27 cellular contexts compared by ENCODE assay signal in the genomic region with DNA sequence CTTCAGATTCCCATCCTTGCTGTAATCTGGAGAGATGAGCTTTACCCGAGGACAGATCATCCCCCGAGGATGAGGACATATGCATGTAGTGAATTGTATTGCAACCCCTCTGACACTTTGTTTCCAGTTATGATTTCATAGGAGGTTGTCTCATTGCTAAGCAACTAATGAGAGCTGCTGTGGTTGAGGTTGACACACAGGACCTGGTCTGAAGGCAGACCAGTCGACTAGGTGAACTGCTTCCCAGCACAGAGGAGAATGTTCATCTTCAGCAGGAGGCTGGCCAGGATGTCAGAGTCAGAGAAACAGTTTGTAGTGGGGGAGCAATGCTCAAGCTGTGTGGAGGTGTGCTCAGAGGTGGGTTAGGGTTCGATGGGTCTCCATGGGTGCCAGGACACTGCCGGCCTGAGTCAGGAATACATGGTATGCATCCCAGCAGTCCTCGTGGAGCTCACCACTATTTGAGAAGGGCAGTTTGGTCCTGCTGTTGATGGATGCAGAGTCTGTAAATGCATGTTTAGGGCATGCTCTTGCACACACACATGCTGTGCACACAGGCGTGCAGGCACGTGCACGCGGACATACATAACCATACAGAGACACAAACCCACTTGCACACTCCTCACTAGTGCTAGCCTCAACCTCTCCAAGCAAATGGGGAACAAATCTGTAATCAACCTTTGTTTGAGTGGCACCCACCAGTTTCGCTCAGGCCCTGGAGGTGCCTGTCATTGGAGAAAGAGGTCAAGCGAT.
DNase-seq lines count a peak whose midpoint lies in the region; ATAC-seq and TF ChIP-seq lines count a peak whose summit lies in the region.
"Had no signal": no experiment of that assay in that cellular context is flagged by ENCODE, and none has a peak within 500 bp of the region (broad histone marks: within the 10 kb centered on the region; RNA-seq: fewer than 3 reads in every experiment).

No MANE protein-coding gene starts in this region.

- no CpG with 5 or more reads among the region's 12 CpGs for WGBS in neuronal stem cell (ENCODE audit: extremely low coverage in 2 of 2, insufficient read length in 2 of 2, insufficient replicate concordance in 1 of 2), 2 donors
- 89 to 90% methylated on average over 10 of the region's 12 CpGs for WGBS in esophagus squamous epithelium, 2 donors

- no peaks in the 10 kb centered on the region for H3K79me1 ChIP-seq in neuronal stem cell (ENCODE audit: low read depth, low read length)

- no peak overlapping the region for H3K27ac Mint-ChIP-seq in activated CD8-positive, alpha-beta memory T cell treated with anti-CD3 and anti-CD28 coated beads, Interleukin-2, amount 10 ng/mL, durations not matched to agents 7 days and 5 days
- H3K27ac Mint-ChIP-seq in activated naive CD8-positive, alpha-beta T cell treated with anti-CD3 and anti-CD28 coated beads, Interleukin-2, amount 50 U/mL, for 24 hours = no peak overlapping the region
- peak overlapping the region; percentile 30 for H3K27ac Mint-ChIP-seq in type B pancreatic cell
- H3K27ac Mint-ChIP-seq: activated CD8-positive, alpha-beta T cell treated with anti-CD3 and anti-CD28 coated beads for 36 hours; CD8-positive, alpha-beta T cell; stimulated activated naive CD8-positive, alpha-beta T cell treated with anti-CD3 and anti-CD28 coated beads, Interleukin-15, Interleukin-2, amounts not matched to agents 100 ng/mL and 50 ng/mL, for 24 hours had no signal

- H3K36me3 Mint-ChIP-seq in activated CD8-positive, alpha-beta memory T cell treated with anti-CD3 and anti-CD28 coated beads, Interleukin-2, amount 10 ng/mL, durations not matched to agents 7 days and 5 days = peaks cover 15% of the 10 kb centered on the region
- H3K36me3 Mint-ChIP-seq in activated naive CD8-positive, alpha-beta T cell treated with anti-CD3 and anti-CD28 coated beads, Interleukin-2, amount 50 U/mL, for 24 hours (ENCODE audit: low read depth) = peaks cover 35% of the 10 kb centered on the region
- peaks cover 21% of the 10 kb centered on the region for H3K36me3 Mint-ChIP-seq in type B pancreatic cell

- no peak overlapping the region for H3K27ac ChIP-seq in neuronal stem cell (replicated peaks; ENCODE audit: low read length)
- H3K27ac ChIP-seq in esophagus squamous epithelium = no peak overlapping the region
- H3K27ac ChIP-seq: gastrocnemius medialis, HL-60, KMS-11, lower lobe of right lung, SK-N-MC, skin epidermis, thyroid gland had no signal

- CTCF ChIA-PET in activated CD8-positive, alpha-beta memory T cell treated with anti-CD3 and anti-CD28 coated beads, Interleukin-2, amount 10 ng/mL, durations not matched to agents 7 days and 5 days (lab: Charles Lee) = interaction anchor here (0.6 kb wide), 1 partner anchor 356 kb away, joined by 3 read pairs; no protein-coding TSS in a partner anchor

- intact Hi-C loops in esophagus squamous epithelium (cut with DNase I) = no loop called here

- no peaks in the 10 kb centered on the region for H3K9me3 Mint-ChIP-seq in activated CD8-positive, alpha-beta memory T cell treated with anti-CD3 and anti-CD28 coated beads, Interleukin-2, amount 10 ng/mL, durations not matched to agents 7 days and 5 days (ENCODE audit: low read depth)
- peaks cover 1% of the 10 kb centered on the region for H3K9me3 Mint-ChIP-seq in activated naive CD8-positive, alpha-beta T cell treated with anti-CD3 and anti-CD28 coated beads, Interleukin-2, amount 50 U/mL, for 24 hours
- H3K9me3 Mint-ChIP-seq in type B pancreatic cell = peaks cover under 1% of the 10 kb centered on the region
- H3K9me3 Mint-ChIP-seq: stimulated activated naive CD8-positive, alpha-beta T cell treated with anti-CD3 and anti-CD28 coated beads, Interleukin-15, Interleukin-2, amounts not matched to agents 100 ng/mL and 50 ng/mL, for 24 hours had no signal

- H3K23ac ChIP-seq in neuronal stem cell (ENCODE audit: low read depth, low read length, poor library complexity) = peak overlapping the region; percentile 45

- no peak overlapping the region for H3K4ac ChIP-seq in neuronal stem cell (ENCODE audit: low read length)

- no peak overlapping the region for H3K4me3 ChIP-seq in neuronal stem cell (ENCODE audit: low read length in 2 of 2)
- no peak overlapping the region for H3K4me3 ChIP-seq in esophagus squamous epithelium
- H3K4me3 ChIP-seq: gastrocnemius medialis, lower lobe of right lung, SK-N-MC, skin epidermis, thyroid gland had no signal

- H2AK5ac ChIP-seq in neuronal stem cell (ENCODE audit: low read depth, low read length) = no peak overlapping the region

- H4K91ac ChIP-seq in neuronal stem cell (ENCODE audit: low read depth, low read length, poor library complexity) = no peak overlapping the region

- no peak overlapping the region for H2AFZ ChIP-seq in neuronal stem cell (ENCODE audit: low read length)

- no peak overlapping the region for H3K14ac ChIP-seq in neuronal stem cell (ENCODE audit: low read length)

- H3K4me2 ChIP-seq in neuronal stem cell (ENCODE audit: insufficient read depth, low read length, poor library complexity, severe bottlenecking) = no peak overlapping the region
- H3K4me2 ChIP-seq: KMS-11 had no signal

- no peak overlapping the region for H2BK12ac ChIP-seq in neuronal stem cell (ENCODE audit: low read length)

- H3K4me3 Mint-ChIP-seq in activated CD8-positive, alpha-beta memory T cell treated with anti-CD3 and anti-CD28 coated beads, Interleukin-2, amount 10 ng/mL, durations not matched to agents 7 days and 5 days = no peak overlapping the region
- no peak overlapping the region for H3K4me3 Mint-ChIP-seq in activated naive CD8-positive, alpha-beta T cell treated with anti-CD3 and anti-CD28 coated beads, Interleukin-2, amount 50 U/mL, for 24 hours
- no peak overlapping the region for H3K4me3 Mint-ChIP-seq in type B pancreatic cell
- H3K4me3 Mint-ChIP-seq: activated CD8-positive, alpha-beta T cell treated with anti-CD3 and anti-CD28 coated beads for 36 hours; brain; CD8-positive, alpha-beta T cell; stimulated activated naive CD8-positive, alpha-beta T cell treated with anti-CD3 and anti-CD28 coated beads, Interleukin-15, Interleukin-2, amounts not matched to agents 100 ng/mL and 50 ng/mL, for 24 hours had no signal

- H3K27me3 ChIP-seq in neuronal stem cell (ENCODE audit: control insufficient read depth in 3 of 3, insufficient read depth in 3 of 3, low read depth in 1 of 3, low read length in 3 of 3) = no peaks in the 10 kb centered on the region
- H3K27me3 ChIP-seq in esophagus squamous epithelium = no peaks in the 10 kb centered on the region
- H3K27me3 ChIP-seq: gastrocnemius medialis, thyroid gland had no signal

- H3K27me3 Mint-ChIP-seq in activated CD8-positive, alpha-beta memory T cell treated with anti-CD3 and anti-CD28 coated beads, Interleukin-2, amount 10 ng/mL, durations not matched to agents 7 days and 5 days = no peaks in the 10 kb centered on the region
- H3K27me3 Mint-ChIP-seq in activated naive CD8-positive, alpha-beta T cell treated with anti-CD3 and anti-CD28 coated beads, Interleukin-2, amount 50 U/mL, for 24 hours = no peaks in the 10 kb centered on the region
- H3K27me3 Mint-ChIP-seq in type B pancreatic cell = no peaks in the 10 kb centered on the region
- H3K27me3 Mint-ChIP-seq: activated CD8-positive, alpha-beta T cell treated with anti-CD3 and anti-CD28 coated beads for 36 hours; naive thymus-derived CD8-positive, alpha-beta T cell; stimulated activated naive CD8-positive, alpha-beta T cell treated with anti-CD3 and anti-CD28 coated beads, Interleukin-15, Interleukin-2, amounts not matched to agents 100 ng/mL and 50 ng/mL, for 24 hours had no signal

- peak; percentile 16 for DNase-seq in activated CD8-positive, alpha-beta memory T cell treated with anti-CD3 and anti-CD28 coated beads, Interleukin-2, amount 10 ng/mL, durations not matched to agents 7 days and 5 days
- no peak for DNase-seq in activated CD8-positive, alpha-beta memory T cell treated with anti-CD3 and anti-CD28 coated beads, Interleukin-2, amount 50 U/mL, for 48 hours
- DNase-seq in activated naive CD8-positive, alpha-beta T cell treated with anti-CD3 and anti-CD28 coated beads, Interleukin-2, amount 50 U/mL, for 24 hours = no peak
- DNase-seq in neuronal stem cell (ENCODE audit: low spot score) (no peak), type B pancreatic cell (ENCODE audit: extremely low spot score, unreplicated experiment) (peak; percentile 25), kidney glomerular epithelial cell (lab: John Stamatoyannopoulos, UW) (no peak), esophagus squamous epithelium (lab: John Stamatoyannopoulos, UW) (no peak)
- DNase-seq: activated CD8-positive, alpha-beta T cell treated with anti-CD3 and anti-CD28 coated beads for 36 hours; activated gamma-delta T cell treated with Interleukin-2 at 50 U/mL for 16 hours; activated T-cell treated with anti-CD3 and anti-CD28 coated beads, Interleukin-2, amount 50 U/mL, for 1 hour; AML-193; cerebellar nuclear complex; gastrocnemius medialis; lower lobe of right lung; naive thymus-derived CD8-positive, alpha-beta T cell; NCI-H1417 treated with DMSO at 0.1 percent for 48 hours; NK-92 treated with Interleukin-12 subunit alpha and Interleukin-12 subunit beta, amount 100 ng/mL, for 24 hours; thyroid gland had no signal

- no peak overlapping the region for H2BK120ac ChIP-seq in neuronal stem cell (ENCODE audit: low read depth, low read length)

- H3K4me1 ChIP-seq in neuronal stem cell (ENCODE audit: control insufficient read depth in 2 of 2, insufficient read depth in 1 of 2, low read depth in 1 of 2, low read length in 2 of 2) = no peaks in the 10 kb centered on the region
- H3K4me1 ChIP-seq in esophagus squamous epithelium = no peaks in the 10 kb centered on the region
- H3K4me1 ChIP-seq: gastrocnemius medialis, lower lobe of right lung had no signal

- TF ChIP-seq CTCF in type B pancreatic cell (conservative IDR thresholded peaks at IDR 0.05) (no peak), esophagus squamous epithelium (IDR thresholded peaks at IDR 0.05) (no peak)

- H3K4me1 Mint-ChIP-seq in activated CD8-positive, alpha-beta memory T cell treated with anti-CD3 and anti-CD28 coated beads, Interleukin-2, amount 10 ng/mL, durations not matched to agents 7 days and 5 days = peaks cover 7% of the 10 kb centered on the region
- H3K4me1 Mint-ChIP-seq in activated naive CD8-positive, alpha-beta T cell treated with anti-CD3 and anti-CD28 coated beads, Interleukin-2, amount 50 U/mL, for 24 hours = peaks cover 3% of the 10 kb centered on the region
- no peaks in the 10 kb centered on the region for H3K4me1 Mint-ChIP-seq in type B pancreatic cell (ENCODE audit: unreplicated experiment)

- H2BK5ac ChIP-seq in neuronal stem cell (ENCODE audit: low read length) = no peak overlapping the region

- TF ChIP-seq POLR2A in esophagus squamous epithelium (IDR thresholded peaks at IDR 0.05) = no peak

- H3K9me3 ChIP-seq in neuronal stem cell (replicated peaks in 1 of 2; ENCODE audit: control insufficient read depth in 2 of 2, insufficient read depth in 1 of 2, low read depth in 1 of 2, low read length in 2 of 2) (peaks cover 0 to 2% of the 10 kb centered on the region in 2 donors), esophagus squamous epithelium (peaks cover 0 to 2% (median 0%) of the 10 kb centered on the region in 3 donors)
- H3K9me3 ChIP-seq: gastrocnemius medialis, lower lobe of right lung, thyroid gland had no signal

- H4K8ac ChIP-seq in neuronal stem cell (ENCODE audit: low read depth, low read length) = no peak overlapping the region

- ATAC-seq in activated CD8-positive, alpha-beta memory T cell treated with anti-CD3 and anti-CD28 coated beads, Interleukin-2, amount 10 ng/mL, durations not matched to agents 7 days and 5 days = no peak
- peak; percentile 16 for ATAC-seq in activated naive CD8-positive, alpha-beta T cell treated with anti-CD3 and anti-CD28 coated beads, Interleukin-2, amount 50 U/mL, for 24 hours
- no peak for ATAC-seq in HG03342 (IDR thresholded peaks at IDR 0.05; ENCODE audit: unreplicated experiment)
- ATAC-seq: activated CD4-positive, CD25-positive, alpha-beta regulatory T cell treated with anti-CD3 and anti-CD28 coated beads, Interleukin-2, amount 50 U/mL, for 24 hours; activated CD8-positive, alpha-beta T cell treated with anti-CD3 and anti-CD28 coated beads for 36 hours; CD8-positive, alpha-beta T cell; gastrocnemius medialis; lower lobe of right lung; naive thymus-derived CD8-positive, alpha-beta T cell had no signal

- H2BK15ac ChIP-seq in neuronal stem cell (ENCODE audit: low read length) = no peak overlapping the region

- peak overlapping the region; percentile 41 for H3K18ac ChIP-seq in neuronal stem cell (ENCODE audit: low read length)

- peaks cover 6 to 17% of the 10 kb centered on the region in 2 donors for H3K36me3 ChIP-seq in neuronal stem cell (replicated peaks in 1 of 2; ENCODE audit: control insufficient read depth in 2 of 2, insufficient read depth in 2 of 2, low read length in 2 of 2)
- peaks cover 0 to 92% (median 0%) of the 10 kb centered on the region in 3 donors for H3K36me3 ChIP-seq in esophagus squamous epithelium

- H3K9ac ChIP-seq in neuronal stem cell (ENCODE audit: low read depth, low read length, poor library complexity) = no peak overlapping the region
- H3K9ac ChIP-seq: KMS-11 had no signal

Comparison
In these comparisons a context has a peak if more than half of its experiments do, and no peak if none do; other contexts are left out.
1. DNase-seq: peak in activated CD8-positive, alpha-beta memory T cell treated with anti-CD3 and anti-CD28 coated beads, Interleukin-2, amount 10 ng/mL, durations not matched to agents 7 days and 5 days (single experiment) and type B pancreatic cell (single experiment); none in activated CD8-positive, alpha-beta memory T cell treated with anti-CD3 and anti-CD28 coated beads, Interleukin-2, amount 50 U/mL, for 48 hours (single experiment), activated naive CD8-positive, alpha-beta T cell treated with anti-CD3 and anti-CD28 coated beads, Interleukin-2, amount 50 U/mL, for 24 hours (single experiment), neuronal stem cell (single experiment), kidney glomerular epithelial cell (single experiment) and esophagus squamous epithelium (single experiment).